In genomic region chrX:112841114-112841819, GRCh38 we compare ENCODE assay signal across 8 cellular contexts. TPM values are rescaled to one million over a fixed set of nuclear protein-coding genes. Genes with fewer than 3 reads are reported as not detected.
DNase-seq lines count a peak whose midpoint lies in the region; ATAC-seq and TF ChIP-seq lines count a peak whose summit lies in the region.

No MANE protein-coding gene starts in this region.

- no peaks in the 10 kb centered on the region for H3F3A ChIP-seq in GM23338 (replicated peaks; ENCODE audit: low read depth)

- H3K27ac Mint-ChIP-seq in GM23338 = peak overlapping the region; percentile 94

- H3K27me3 ChIP-seq in GM23338 (ENCODE audit: insufficient read depth) = peaks cover 28% of the 10 kb centered on the region
- no peaks in the 10 kb centered on the region for H3K27me3 ChIP-seq in RWPE2 (ENCODE audit: insufficient read depth, poor library complexity, severe bottlenecking)
- no peaks in the 10 kb centered on the region for H3K27me3 ChIP-seq in gastroesophageal sphincter

- no peak for TF ChIP-seq POLR2A in gastroesophageal sphincter (IDR thresholded peaks at IDR 0.05)

- peak overlapping the region; percentile 97 for H2AFZ ChIP-seq in GM23338

- peaks cover 4% of the 10 kb centered on the region; the same call in 1 of the 2 replicates for H3K4me1 ChIP-seq in GM23338 (ENCODE audit: insufficient read depth)
- H3K4me1 ChIP-seq in RWPE2 (ENCODE audit: insufficient read depth, poor library complexity, severe bottlenecking) = no peaks in the 10 kb centered on the region
- peaks cover 0 to 7% (median 0%) of the 10 kb centered on the region in 3 donors for H3K4me1 ChIP-seq in gastroesophageal sphincter

- peak overlapping the region; percentile 80 for H3K4me2 ChIP-seq in GM23338

- H3K4me3 ChIP-seq in GM23338 = peak overlapping the region; percentile 76
- peak overlapping the region; percentile 36 for H3K4me3 ChIP-seq in RWPE2 (ENCODE audit: severe bottlenecking)
- H3K4me3 ChIP-seq in gastroesophageal sphincter = peak overlapping the region; percentile 66 to 91

- H3K27ac ChIP-seq in GM23338 (ENCODE audit: low read depth) (no peak overlapping the region), RWPE2 (ENCODE audit: poor library complexity, severe bottlenecking) (no peak overlapping the region), gastroesophageal sphincter (peak overlapping the region; percentile 74 to 84 (median 82)), substantia nigra (ENCODE audit: low read depth, low read length, poor library complexity, severe bottlenecking) (peak overlapping the region; percentile 78)

- TF ChIP-seq CTCF in GM23338 (conservative IDR thresholded peaks at IDR 0.05; ENCODE audit: low read depth in 2 of 2) (no peak), RWPE2 (IDR thresholded peaks at IDR 0.05; ENCODE audit: poor library complexity, severe bottlenecking) (no peak), gastroesophageal sphincter (IDR thresholded peaks at IDR 0.05) (no peak)

- DNase-seq in DMS79 treated with DMSO at 0.1 percent for 48 hours (lab: John Stamatoyannopoulos, UW) (peak; percentile 90), GM23338 (ENCODE audit: low spot score) (peak; percentile 86), LHCN-M2 (ENCODE audit: low read depth) (peak; percentile 49), RWPE2 (ENCODE audit: low spot score) (no peak), nucleus accumbens (lab: John Stamatoyannopoulos, UW) (peak; percentile 4 to 93 (median 78)), substantia nigra (lab: John Stamatoyannopoulos, UW) (peak; percentile 15 to 89 (median 74))
- DNase-seq in activated naive CD4-positive, alpha-beta T cell (lab: John Stamatoyannopoulos, UW) = peak; percentile 3 to 68 (median 30)

- WGBS in gastroesophageal sphincter (ENCODE audit: low coverage in 1 of 2), 2 donors = 7 to 20% methylated on average over 6 to 16 of the region's 46 CpGs

- H3K36me3 ChIP-seq in GM23338 (ENCODE audit: insufficient read depth) (no peaks in the 10 kb centered on the region), RWPE2 (ENCODE audit: low read depth) (no peaks in the 10 kb centered on the region), gastroesophageal sphincter (no peaks in the 10 kb centered on the region)

- no peaks in the 10 kb centered on the region for H3K79me2 ChIP-seq in GM23338 (replicated peaks; ENCODE audit: insufficient read depth)

- peaks cover 15% of the 10 kb centered on the region for H3K4me1 Mint-ChIP-seq in GM23338

- H3K9me3 Mint-ChIP-seq in GM23338 = peaks cover 4% of the 10 kb centered on the region

- ATAC-seq in GM23338 (peak; percentile 86), RWPE2 (ENCODE audit: low read depth) (peak; percentile 98), gastroesophageal sphincter (peak; percentile 94)

- no peaks in the 10 kb centered on the region for H3K36me3 Mint-ChIP-seq in GM23338 (ENCODE audit: low read depth)

- H3K9me2 ChIP-seq in GM23338 (ENCODE audit: insufficient read depth) = no peaks in the 10 kb centered on the region

- peaks cover 15% of the 10 kb centered on the region for H3K27me3 Mint-ChIP-seq in GM23338 (ENCODE audit: insufficient read depth, low read depth, poor library complexity)

- H4K20me1 ChIP-seq in GM23338 (replicated peaks; ENCODE audit: insufficient read depth) = no peaks in the 10 kb centered on the region

- H3K4me3 Mint-ChIP-seq in GM23338 = peak overlapping the region; percentile 94

- TF ChIP-seq EP300 in gastroesophageal sphincter (IDR thresholded peaks at IDR 0.05) = no peak

- no peaks in the 10 kb centered on the region for H3K9me3 ChIP-seq in RWPE2 (ENCODE audit: severe bottlenecking)
- no peaks in the 10 kb centered on the region for H3K9me3 ChIP-seq in gastroesophageal sphincter

TF ChIP-seq in GM23338, 12 proteins besides CTCF, POLR2A, EP300 and RAD21:
- TF ChIP-seq ZNF331 (CRISPR knock-in tag; IDR thresholded peaks at IDR 0.05; ENCODE audit: low read depth) = no peak
- TF ChIP-seq REST (IDR thresholded peaks at IDR 0.05; ENCODE audit: unreplicated experiment) = no peak
- TF ChIP-seq POLR2AphosphoS5 (IDR thresholded peaks at IDR 0.05; ENCODE audit: low read depth) = 0 out of 2 replicates have a peak, but pooled peaks have one; percentile 2
- TF ChIP-seq ETS1 (IDR thresholded peaks at IDR 0.05) = no peak
TF ChIP-seq in GM23338: peak in this region for 1.

RNA-seq across cellular contexts. Expression of gene AMOT, which starts 0.6 kb away (rescaled TPM):
- total RNA-seq in GM23338 (2014; rRNA removed; shearing (Covaris generic)) = 3.6 and 5.4 TPM in 2 replicates
- 2.0 and 2.1 TPM in 2 replicates for polyA plus RNA-seq in GM23338 (2016; fragmentation: Nextera tagmentation; extraction: Ambion mirVana)
- 0.23 and 0.51 TPM in 2 replicates for total RNA-seq in LHCN-M2 (2014; rRNA removed)
- 1.0 TPM for polyA plus RNA-seq in LHCN-M2 (2012)
- total RNA-seq in gastroesophageal sphincter = 10 to 100 TPM in 2 of 4 donors, 1 to 10 TPM in 2; 6.8 to 32.3 (median 10.0) TPM

Comparison
In these comparisons a context has a peak if more than half of its experiments do, and no peak if none do; other contexts are left out.
1. H3K27ac ChIP-seq: peak in gastroesophageal sphincter (4 of 4) and substantia nigra (single experiment); none in GM23338 (single experiment) and RWPE2 (single experiment).
2. Peak in every context shown above with its lines, with median percentiles within 50 percentile points of each other: ATAC-seq and H3K4me3 ChIP-seq.